Comparison of ENCODE assay signal across 8 cellular contexts in the genomic region with DNA sequence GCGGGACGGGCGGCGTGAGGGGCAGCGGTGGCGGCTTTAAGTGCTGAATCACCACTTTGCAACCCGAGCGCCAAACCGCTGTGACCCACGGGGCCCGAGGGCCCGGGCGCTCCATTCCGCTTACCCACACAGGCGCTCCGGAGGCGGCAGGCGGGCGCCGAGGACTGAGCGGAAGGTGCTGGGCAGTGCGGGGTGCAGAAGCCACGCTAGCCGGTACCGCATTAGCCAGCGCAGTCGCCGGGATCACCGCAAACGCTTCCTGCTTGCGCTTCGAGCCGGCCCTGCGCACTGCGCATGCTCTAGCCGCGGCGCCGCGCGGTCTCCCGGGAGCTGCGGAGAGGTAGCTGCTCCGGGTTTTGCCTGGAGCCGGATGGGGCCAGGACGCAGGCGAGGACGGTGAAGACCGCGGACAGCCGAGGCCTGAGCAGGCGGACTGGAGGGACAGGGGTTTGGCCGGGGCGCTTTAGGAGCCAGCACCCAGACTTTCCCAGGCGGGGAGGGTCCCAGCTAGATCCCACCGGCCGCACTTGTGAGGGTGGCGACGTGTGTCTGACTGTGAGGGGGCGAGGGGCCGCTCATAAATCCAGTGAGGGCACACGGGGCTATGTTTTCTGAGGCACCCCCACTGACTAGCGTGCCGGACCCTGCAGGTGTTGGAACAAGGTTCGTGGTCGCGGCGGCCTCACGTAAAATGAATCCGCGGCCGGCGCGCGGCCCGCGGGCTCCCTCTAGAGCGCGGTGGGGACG. TPM values are rescaled to one million over a fixed set of nuclear protein-coding genes. Genes with fewer than 3 reads are reported as not detected.
DNase-seq lines count a peak whose midpoint lies in the region; ATAC-seq and TF ChIP-seq lines count a peak whose summit lies in the region.

IDE (minus strand) TSS at position 296 of the 747 bp plus-strand sequence; CDS start at position 222, 74 bp downstream.

- H3K27me3 ChIP-seq in muscle layer of colon (ENCODE audit: control insufficient read depth in 1 of 2, insufficient read depth in 2 of 2, low read length in 2 of 2) = no peaks in the 10 kb centered on the region

- DNase-seq in Calu3 (peak; percentile 81), HT-29 (ENCODE audit: low spot score) (peak; percentile 87), OCI-LY7 (ENCODE audit: low spot score) (peak; percentile 89), activated T-cell treated with anti-CD3 and anti-CD28 coated beads for 48 hours (ENCODE audit: low read depth) (peak; percentile 81), erythroblast (lab: John Stamatoyannopoulos, UW) (peak; percentile 92 to 94)
- peak; percentile 62 for DNase-seq in stimulated activated CD8-positive, alpha-beta memory T cell treated with anti-CD3 and anti-CD28 coated beads, Interleukin-7, amount 100 ng/mL, for 24 hours (ENCODE audit: low read depth)

- peaks cover 25% of the 10 kb centered on the region for H3K4me1 Mint-ChIP-seq in Calu3 (ENCODE audit: low read depth, unreplicated experiment)

- TF ChIP-seq POLR2A in erythroblast (IDR thresholded peaks at IDR 0.05; ENCODE audit: low read length) = peak; percentile 84

- peak within 1 kb of the TSS; percentile 89 for H3K4me2 ChIP-seq in OCI-LY7 (ENCODE audit: low read length)

- no peaks in the 10 kb centered on the region for H3K9me3 ChIP-seq in OCI-LY7 (ENCODE audit: low read length)
- H3K9me3 ChIP-seq in muscle layer of colon (ENCODE audit: low read length) = no peaks in the 10 kb centered on the region

- intact Hi-C loops in Calu3 (cut with micrococcal nuclease; ENCODE audit: unreplicated experiment) (loop anchor here (1.0 kb wide), 1 partner anchor 57 kb away; no protein-coding TSS in a partner anchor), OCI-LY7 (cut with micrococcal nuclease; ENCODE audit: unreplicated experiment) (loop anchor here (1.0 to 5.0 kb wide), 5 partner anchors 17 to 487 kb away; partner anchors contain the start of genes CPEB3 and MARCHF5)

- no peaks in the 10 kb centered on the region for H3K9me2 ChIP-seq in OCI-LY7 (ENCODE audit: insufficient read depth, low read length)

- POLR2A ChIA-PET in OCI-LY7 (lab: Charles Lee) = interaction anchor here (0.9 to 5.1 kb wide), 2 partner anchors 17 to 28 kb away, joined by 3 to 32 read pairs; partner anchors contain the start of gene KIF11

- peak within 1 kb of the TSS; percentile 98 for H2AFZ ChIP-seq in OCI-LY7 (ENCODE audit: low read length)

- peak within 1 kb of the TSS; percentile 76 for H3K4me3 Mint-ChIP-seq in Calu3 (ENCODE audit: low read depth, unreplicated experiment)

- H3K27ac Mint-ChIP-seq in Calu3 (ENCODE audit: unreplicated experiment) = peak within 1 kb of the TSS; percentile 30

- H3K4me3 ChIP-seq in OCI-LY7 (ENCODE audit: low read depth, low read length, poor library complexity, severe bottlenecking) (peak within 1 kb of the TSS; percentile 95), muscle layer of colon (ENCODE audit: low read depth in 1 of 2, low read length in 2 of 2) (peak within 1 kb of the TSS; percentile 90 to 94)

- H3K27me3 Mint-ChIP-seq in Calu3 (ENCODE audit: unreplicated experiment) = no peaks in the 10 kb centered on the region

- ATAC-seq in GM19467 (IDR thresholded peaks at IDR 0.05; ENCODE audit: unreplicated experiment) = peak; percentile 57

- peak within 1 kb of the TSS; percentile 40 for H3K9ac ChIP-seq in muscle layer of colon (ENCODE audit: low read length)

- H4K20me1 ChIP-seq in OCI-LY7 (ENCODE audit: insufficient read depth, low read length) = no peaks in the 10 kb centered on the region; the same call in 1 of the 2 replicates

- TF ChIP-seq CTCF in Calu3 (IDR thresholded peaks at IDR 0.05; ENCODE audit: unreplicated experiment) (peak; percentile 34), OCI-LY7 (conservative IDR thresholded peaks at IDR 0.05; ENCODE audit: low read length) (peak; percentile 83)

- H3K79me2 ChIP-seq in OCI-LY7 (ENCODE audit: insufficient read depth, low read depth, low read length) = peaks cover 25% of the 10 kb centered on the region; the same call in 1 of the 2 replicates

- CTCF ChIA-PET in Calu3 (lab: Charles Lee) = interaction anchor here (1.0 to 3.4 kb wide), 2 partner anchors 17 to 57 kb away, joined by 11 to 13 read pairs; no protein-coding TSS in a partner anchor
- CTCF ChIA-PET in OCI-LY7 (lab: Charles Lee; ENCODE audit: unreplicated experiment) = interaction anchor here (0.6 to 1.4 kb wide), 2 partner anchors 56 to 1684 kb away, joined by 3 to 5 read pairs; no protein-coding TSS in a partner anchor

- no peaks in the 10 kb centered on the region for H3K9me3 Mint-ChIP-seq in Calu3 (ENCODE audit: low read depth, unreplicated experiment)

- H3K36me3 ChIP-seq in OCI-LY7 (ENCODE audit: insufficient read depth, low read length) (peaks cover 3% of the 10 kb centered on the region; the same call in 1 of the 2 replicates), muscle layer of colon (ENCODE audit: insufficient read depth, low read length) (no peaks in the 10 kb centered on the region)

- peaks cover 29% of the 10 kb centered on the region for H3K4me1 ChIP-seq in OCI-LY7 (ENCODE audit: insufficient read depth, low read length, poor library complexity, severe bottlenecking)
- H3K4me1 ChIP-seq in muscle layer of colon (ENCODE audit: insufficient read depth, low read length) = peaks cover 23% of the 10 kb centered on the region

- no TSS peak for BruUV-seq in Calu3 (replicated peaks; lab: Mats Ljungman, UMichigan)
- BruUV-seq in OCI-LY7 (replicated peaks; lab: Mats Ljungman, UMichigan) = no TSS peak

- H3K36me3 Mint-ChIP-seq in Calu3 (ENCODE audit: insufficient read depth, unreplicated experiment) = peaks cover 27% of the 10 kb centered on the region

- H3K27ac ChIP-seq in OCI-LY7 (ENCODE audit: low read depth, low read length, poor library complexity, severe bottlenecking) (peak within 1 kb of the TSS; percentile 68), muscle layer of colon (ENCODE audit: low read depth, low read length) (peak within 1 kb of the TSS; percentile 94)

RNA-seq across cellular contexts. Expression of gene IDE, which starts in this region (rescaled TPM):
- total RNA-seq in Calu3 (2022) (30.6 and 31.7 TPM in 2 replicates), OCI-LY7 (2022) (38.7 and 42.4 TPM in 2 replicates)
- 16.1 and 21.1 TPM in 2 replicates for total RNA-seq in HT-29 (2014; rRNA removed; shearing (Covaris generic))
- total RNA-seq in OCI-LY7 (2014; rRNA removed; shearing (Covaris generic)) = 14.2 and 14.3 TPM in 2 replicates

Comparison
In these comparisons a context has a peak if more than half of its experiments do, and no peak if none do; other contexts are left out.
1. Peak in every context shown above with its lines: DNase-seq, ATAC-seq, H3K4me3 ChIP-seq and H3K27ac ChIP-seq.